In genomic region chr11:35293034-35293433, GRCh38 we compare ENCODE assay signal across 17 cellular contexts.
"Had no signal": no experiment of that assay in that cellular context is flagged by ENCODE, and none has a peak within 500 bp of the region (broad histone marks: within the 10 kb centered on the region; RNA-seq: fewer than 3 reads in every experiment).

No MANE protein-coding gene starts in this region.

- H3K4me2 ChIP-seq: hepatocyte had no signal

- H3K4me3 Mint-ChIP-seq: activated B cell treated with CpG ODN at 0.5 μM for 24 hours; stimulated activated effector memory CD8-positive, alpha-beta T cell treated with anti-CD3 and anti-CD28 coated beads, Interleukin-12 subunit alpha, Interleukin-12 subunit beta, amount 100 ng/mL, for 72 hours had no signal

- H3K36me3 Mint-ChIP-seq: stimulated activated effector memory CD8-positive, alpha-beta T cell treated with anti-CD3 and anti-CD28 coated beads, Interleukin-12 subunit alpha, Interleukin-12 subunit beta, amount 100 ng/mL, for 72 hours had no signal

- ATAC-seq: body of pancreas; stimulated activated effector memory CD8-positive, alpha-beta T cell treated with anti-CD3 and anti-CD28 coated beads, Interleukin-12 subunit alpha, Interleukin-12 subunit beta, amount 100 ng/mL, for 72 hours had no signal

- H3K36me3 ChIP-seq: esophagus muscularis mucosa, pancreas, transverse colon, vagina had no signal

- H2AFZ ChIP-seq: hepatocyte had no signal

- H3K9me3 Mint-ChIP-seq: activated B cell treated with CpG ODN at 0.5 μM for 24 hours; stimulated activated effector memory CD8-positive, alpha-beta T cell treated with anti-CD3 and anti-CD28 coated beads, Interleukin-12 subunit alpha, Interleukin-12 subunit beta, amount 100 ng/mL, for 72 hours had no signal

- H3K27ac ChIP-seq: esophagus muscularis mucosa, hepatocyte, transverse colon, vagina had no signal

- DNase-seq: activated B cell treated with CpG ODN at 0.5 μM for 24 hours; activated CD4-positive, alpha-beta T cell treated with anti-CD3 and anti-CD28 coated beads for 48 hours; activated naive CD4-positive, alpha-beta T cell treated with anti-CD3 and anti-CD28 coated beads, Interleukin-2, amount 50 U/mL, for 16 hours; amygdala; body of pancreas; caudate nucleus; islet precursor cell; midbrain; pancreas; stimulated activated CD4-positive, alpha-beta T cell treated with anti-CD3 and anti-CD28 coated beads, Interleukin-12 subunit alpha, Interleukin-12 subunit beta, amount 100 ng/mL, for 4 hours; stimulated activated CD4-positive, alpha-beta T cell treated with anti-CD3 and anti-CD28 coated beads, Interleukin-2, amount 100 ng/mL, for 24 hours; transverse colon had no signal

- H3K27me3 ChIP-seq: body of pancreas, esophagus muscularis mucosa, hepatocyte, pancreas, transverse colon, vagina had no signal

- H3K4me1 ChIP-seq: transverse colon had no signal

- H3K9me3 ChIP-seq: body of pancreas, esophagus muscularis mucosa, pancreas, transverse colon, vagina had no signal

- H3K27ac Mint-ChIP-seq: activated B cell treated with CpG ODN at 0.5 μM for 24 hours; stimulated activated effector memory CD8-positive, alpha-beta T cell treated with anti-CD3 and anti-CD28 coated beads, Interleukin-12 subunit alpha, Interleukin-12 subunit beta, amount 100 ng/mL, for 72 hours had no signal

- H3K79me2 ChIP-seq: hepatocyte had no signal

- H3K27me3 Mint-ChIP-seq: activated B cell treated with CpG ODN at 0.5 μM for 24 hours had no signal

- H3K4me3 ChIP-seq: body of pancreas, esophagus muscularis mucosa, hepatocyte, lung, pancreas, transverse colon, vagina had no signal
